Comparison of ENCODE assay signal across 12 cellular contexts in the genomic region with DNA sequence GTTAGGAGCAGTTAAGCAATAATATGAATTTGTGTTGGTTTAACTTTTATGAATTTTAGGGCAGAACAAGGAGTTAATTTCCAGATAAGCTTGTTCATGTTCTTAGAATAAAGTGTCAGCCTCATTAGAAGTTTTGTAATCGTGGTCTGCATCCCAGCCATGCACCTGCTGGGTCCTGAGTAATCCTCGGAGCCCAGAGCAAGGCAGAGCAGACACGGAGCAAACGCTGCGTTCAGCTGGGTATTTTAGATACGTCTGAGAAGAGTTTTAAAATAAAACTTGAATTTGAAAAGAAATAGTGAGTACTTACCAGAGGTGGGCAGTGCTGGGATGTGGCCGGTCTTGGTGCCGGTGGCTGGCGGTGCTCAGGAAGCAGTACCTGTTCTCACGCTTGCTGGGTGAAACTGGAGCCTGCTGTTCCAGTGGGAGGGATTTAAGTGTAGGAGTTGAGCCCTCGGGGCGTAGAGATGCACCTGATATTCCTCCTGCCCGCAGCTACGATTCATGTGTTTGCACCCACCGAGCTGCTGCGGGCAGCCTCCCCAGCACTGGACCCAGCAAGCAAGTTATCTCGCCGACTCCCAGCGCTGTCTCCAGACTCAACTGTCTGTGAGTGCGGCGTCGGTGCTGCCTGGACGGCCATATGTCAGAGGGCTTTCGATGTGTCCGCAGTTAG. TPM values are rescaled to one million over a fixed set of nuclear protein-coding genes. Genes with fewer than 3 reads are reported as not detected.
DNase-seq lines count a peak whose midpoint lies in the region; ATAC-seq and TF ChIP-seq lines count a peak whose summit lies in the region.
"Had no signal": no experiment of that assay in that cellular context is flagged by ENCODE, and none has a peak within 500 bp of the region (broad histone marks: within the 10 kb centered on the region; RNA-seq: fewer than 3 reads in every experiment).

A gene (minus strand): TSS at position 406 of the 676 bp plus-strand sequence. CDS start 7,568 bp downstream, outside the sequence.

- peaks cover 20% of the 10 kb centered on the region for H3K4me1 ChIP-seq in lower lobe of right lung
- no peaks in the 10 kb centered on the region for H3K4me1 ChIP-seq in thymus (ENCODE audit: control insufficient read depth, insufficient read depth, low read length)
- peaks cover 5 to 6% of the 10 kb centered on the region in 2 donors for H3K4me1 ChIP-seq in adrenal gland (replicated peaks in 1 of 2)

- H3K4me3 ChIP-seq in LNCaP clone FGC (ENCODE audit: low read depth, low read length) (peak within 1 kb of the TSS; percentile 46; the same call in 1 of the 2 replicates), WERI-Rb-1 (ENCODE audit: low read depth, low read length) (no peak within 1 kb of the TSS), lower lobe of right lung (peak within 1 kb of the TSS; percentile 42), thymus (ENCODE audit: low read length) (no peak within 1 kb of the TSS), adrenal gland (no peak within 1 kb of the TSS)

- ATAC-seq in lower lobe of right lung (peak; percentile 59 to 60), HG03457 (IDR thresholded peaks at IDR 0.05; ENCODE audit: unreplicated experiment) (no peak)
- ATAC-seq: natural killer cell treated with Interleukin-12 subunit alpha and Interleukin-12 subunit beta and Interleukin-15 and Interleukin-18, amount 100 ng/mL, for 72 hours had no signal

- WGBS in thymus, result 89% methylated on average over 25 of the region's 25 CpGs
- WGBS in adrenal gland, 4 donors, result 92 to 96% (median 94%) methylated on average over 25 of the region's 25 CpGs

- DNase-seq in LNCaP clone FGC (ENCODE audit: low read depth), result no peak
- no peak for DNase-seq in WERI-Rb-1
- no peak for DNase-seq in lower lobe of right lung
- no peak for DNase-seq in NCI-H748 (lab: John Stamatoyannopoulos, UW; ENCODE audit: unreplicated experiment)
- no peak for DNase-seq in adrenal gland
- DNase-seq: activated CD4-positive, alpha-beta T cell treated with anti-CD3 and anti-CD28 coated beads for 48 hours; CD8-positive, alpha-beta memory T cell had no signal

- intact Hi-C loops in lower lobe of right lung (cut with DNase I), result no loop called here
- intact Hi-C loops in adrenal gland (cut with DNase I), result no loop called here

- H3K27me3 ChIP-seq in WERI-Rb-1 (ENCODE audit: insufficient read depth, low read depth, severe bottlenecking) (no peaks in the 10 kb centered on the region), lower lobe of right lung (ENCODE audit: low read depth) (no peaks in the 10 kb centered on the region), thymus (ENCODE audit: control insufficient read depth, insufficient read depth) (no peaks in the 10 kb centered on the region), adrenal gland (no peaks in the 10 kb centered on the region)

- H3K9me3 ChIP-seq in WERI-Rb-1 (ENCODE audit: severe bottlenecking), result no peaks in the 10 kb centered on the region
- no peaks in the 10 kb centered on the region for H3K9me3 ChIP-seq in lower lobe of right lung
- no peaks in the 10 kb centered on the region for H3K9me3 ChIP-seq in thymus (ENCODE audit: control insufficient read depth)
- H3K9me3 ChIP-seq in adrenal gland (replicated peaks in 1 of 3), result no peaks in the 10 kb centered on the region

- TF ChIP-seq CTCF in LNCaP clone FGC (IDR thresholded peaks at IDR 0.05; ENCODE audit: control insufficient read depth, extremely low read depth, insufficient read depth) (no peak), WERI-Rb-1 (IDR thresholded peaks at IDR 0.05; ENCODE audit: low read depth, low read length) (no peak), lower lobe of right lung (IDR thresholded peaks at IDR 0.05) (no peak), adrenal gland (IDR thresholded peaks at IDR 0.05) (no peak)

- H3K27ac ChIP-seq in WERI-Rb-1, result peak within 1 kb of the TSS; percentile 42
- peak within 1 kb of the TSS; percentile 85 for H3K27ac ChIP-seq in lower lobe of right lung
- peak within 1 kb of the TSS; percentile 61 for H3K27ac ChIP-seq in thymus (ENCODE audit: low read depth)
- H3K27ac ChIP-seq in adrenal gland, result peak within 1 kb of the TSS in 2 of 5 donors; percentile 71 to 80

- TF ChIP-seq POLR2A in adrenal gland (IDR thresholded peaks at IDR 0.05), result no peak

- H3K36me3 ChIP-seq in WERI-Rb-1 (peaks cover 17% of the 10 kb centered on the region), lower lobe of right lung (peaks cover 4% of the 10 kb centered on the region), thymus (ENCODE audit: control insufficient read depth, insufficient read depth) (no peaks in the 10 kb centered on the region), adrenal gland (replicated peaks in 1 of 2) (no peaks in the 10 kb centered on the region)

RNA-seq across cellular contexts. Expression of the gene that starts here (rescaled TPM):
- 4.7 TPM for total RNA-seq in lower lobe of right lung
- 4.1 TPM for polyA plus RNA-seq in thymus
- under 1 TPM in 2 of 8 donors, not detected in 6; 0.07 to 0.14 TPM for total RNA-seq in adrenal gland
- polyA plus RNA-seq in adrenal gland, result under 1 TPM in 2 of 3 donors, not detected in 1; 0.08 to 0.20 TPM
- total RNA-seq: activated T-helper 2 cell treated with anti-CD3 and anti-CD28 coated beads, Interferon-gamma antibody, Interleukin-2, Interleukin-4, amounts not matched to agents 10 μg/mL and 5 μg/mL and 100 μg/mL, durations not matched to agents 14 hours and 24 hours and 36 hours; cardiac septum; CD8-positive, alpha-beta memory T cell; natural killer cell treated with Interleukin-12 subunit alpha and Interleukin-12 subunit beta and Interleukin-15 and Interleukin-18, amount 100 ng/mL, for 72 hours had no signal
- polyA plus RNA-seq: CD8-positive, alpha-beta memory T cell had no signal

Comparison
In these comparisons a context has a peak if more than half of its experiments do, and no peak if none do; other contexts are left out.
1. H3K4me3 ChIP-seq: peak in LNCaP clone FGC (single experiment) and lower lobe of right lung (single experiment); none in WERI-Rb-1 (single experiment), thymus (single experiment) and adrenal gland (0 of 4).